8 cellular contexts compared by ENCODE assay signal in the genomic region with DNA sequence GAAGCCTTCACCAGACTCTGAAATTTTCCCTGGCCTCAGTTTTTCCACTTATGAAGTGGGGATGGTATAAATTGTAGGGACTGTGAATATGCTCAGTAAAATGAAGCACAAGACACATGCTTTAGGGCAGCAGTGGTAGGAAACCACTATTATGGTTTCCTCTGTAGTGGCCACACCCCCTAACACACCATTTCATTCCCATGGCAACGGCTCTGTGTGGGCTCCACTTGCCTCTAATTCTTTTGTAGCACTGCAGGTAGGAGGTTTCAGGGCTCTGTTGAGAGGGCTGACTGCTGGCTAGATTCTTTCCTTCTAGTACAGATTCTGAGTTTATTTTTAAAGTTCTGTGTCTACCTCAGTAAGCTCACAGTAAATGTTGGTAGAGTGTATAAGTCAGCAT.
DNase-seq lines count a peak whose midpoint lies in the region.

No MANE protein-coding gene starts in this region.

- DNase-seq in stimulated activated CD4-positive, alpha-beta T cell treated with anti-CD3 and anti-CD28 coated beads, Interleukin-1b, Interleukin-23, amount 100 ng/mL, for 48 hours = peak; percentile 36
- DNase-seq in stimulated activated CD4-positive, alpha-beta T cell treated with anti-CD3 and anti-CD28 coated beads, Interleukin-4, amount 100 ng/mL, for 1 hour = no peak
- DNase-seq in NCI-H774 (lab: John Stamatoyannopoulos, UW) (peak; percentile 10), NCI-H1105 (lab: John Stamatoyannopoulos, UW) (no peak), NCI-H226 (no peak), SW 1271 (lab: John Stamatoyannopoulos, UW) (no peak), ACHN (no peak)
- DNase-seq in activated naive CD8-positive, alpha-beta T cell treated with anti-CD3 and anti-CD28 coated beads, Interleukin-2, amount 50 U/mL, for 16 hours (ENCODE audit: low read depth, low spot score) = peak; percentile 7

- in situ Hi-C loops in ACHN (cut with HindIII; ENCODE audit: low pct_ligation_motif_present, low pct_unique_long_range_greater_than_20kb, low sequenced_read_pairs) = no loop called here

Comparison
In these comparisons a context has a peak if more than half of its experiments do, and no peak if none do; other contexts are left out.
1. DNase-seq: peak in stimulated activated CD4-positive, alpha-beta T cell treated with anti-CD3 and anti-CD28 coated beads, Interleukin-1b, Interleukin-23, amount 100 ng/mL, for 48 hours (single experiment), NCI-H774 (single experiment) and activated naive CD8-positive, alpha-beta T cell treated with anti-CD3 and anti-CD28 coated beads, Interleukin-2, amount 50 U/mL, for 16 hours (single experiment); none in stimulated activated CD4-positive, alpha-beta T cell treated with anti-CD3 and anti-CD28 coated beads, Interleukin-4, amount 100 ng/mL, for 1 hour (single experiment), NCI-H1105 (single experiment), NCI-H226 (single experiment), SW 1271 (0 of 2) and ACHN (single experiment).